Comparison of ENCODE assay signal across 30 cellular contexts in genomic region chr13:101219609-101220265, GRCh38.
"Had no signal": no experiment of that assay in that cellular context is flagged by ENCODE, and none has a peak within 500 bp of the region (broad histone marks: within the 10 kb centered on the region; RNA-seq: fewer than 3 reads in every experiment).

No MANE protein-coding gene starts in this region.

- ATAC-seq: activated CD8-positive, alpha-beta T cell treated with anti-CD3 and anti-CD28 coated beads for 36 hours; activated naive CD8-positive, alpha-beta T cell treated with anti-CD3 and anti-CD28 coated beads, Interleukin-2, amount 50 U/mL, for 24 hours; activated T-cell treated with anti-CD3 and anti-CD28 coated beads, Interleukin-2, amount 50 U/mL, for 4 hours; activated T-cell treated with anti-CD3 and anti-CD28 coated beads, Interleukin-2, amount 50 U/mL, for 72 hours; activated T-helper 17 cell treated with anti-CD3 and anti-CD28 coated beads, Interleukin-2, amount 50 U/mL, for 72 hours had no signal

- H3K4me1 ChIP-seq: ascending aorta, breast epithelium had no signal

- H3K27me3 ChIP-seq: ascending aorta, brain microvascular endothelial cell, breast epithelium had no signal

- H3K27ac ChIP-seq: ascending aorta, brain microvascular endothelial cell, breast epithelium, VCaP had no signal

- FAIRE-seq: TTC549 had no signal

- H3K9me3 ChIP-seq: ascending aorta, breast epithelium had no signal

- DNase-seq: activated B cell treated with CpG ODN at 0.5 μM for 24 hours; activated CD4-positive, alpha-beta memory T cell treated with anti-CD3 and anti-CD28 coated beads for 36 hours; activated CD4-positive, alpha-beta T cell treated with anti-CD3 and anti-CD28 coated beads for 4 hours; activated CD4-positive, alpha-beta T cell treated with anti-CD3 and anti-CD28 coated beads, Interleukin-2, amount 10 ng/mL, durations not matched to agents 24 days and 14 days; activated CD4-positive, alpha-beta T cell treated with anti-CD3 and anti-CD28 coated beads, Interleukin-2, amount 50 U/mL, for 1 hour; activated CD4-positive, alpha-beta T cell treated with anti-CD3 and anti-CD28 coated beads, Interleukin-2, amount 50 U/mL, for 4 hours; activated CD4-positive, CD25-positive, alpha-beta regulatory T cell treated with anti-CD3 and anti-CD28 coated beads, Interleukin-2, amount 50 U/mL, for 72 hours; activated CD8-positive, alpha-beta memory T cell treated with anti-CD3 and anti-CD28 coated beads, Interleukin-2, amount 50 U/mL, for 4 hours; activated CD8-positive, alpha-beta T cell treated with anti-CD3 and anti-CD28 coated beads for 36 hours; activated effector memory CD4-positive, alpha-beta T cell treated with anti-CD3 and anti-CD28 coated beads, Interleukin-2, amount 50 U/mL, for 16 hours; activated naive CD4-positive, alpha-beta T cell treated with anti-CD3 and anti-CD28 coated beads, Interleukin-2, amount 10 ng/mL, durations not matched to agents 7 days and 5 days; activated naive CD4-positive, alpha-beta T cell treated with Interleukin-2 at 50 U/mL for 16 hours; activated naive CD8-positive, alpha-beta T cell treated with anti-CD3 and anti-CD28 coated beads, Interleukin-2, amount 10 ng/mL, durations not matched to agents 7 days and 5 days; activated naive CD8-positive, alpha-beta T cell treated with anti-CD3 and anti-CD28 coated beads, Interleukin-2, amount 50 U/mL, for 24 hours; activated T-cell treated with anti-CD3 and anti-CD28 coated beads for 4 hours; activated T-cell treated with anti-CD3 and anti-CD28 coated beads, Interleukin-2, amount 50 U/mL, for 1 hour; activated T-cell treated with anti-CD3 and anti-CD28 coated beads, Interleukin-2, amount 50 U/mL, for 4 hours; activated T-cell treated with anti-CD3 and anti-CD28 coated beads, Interleukin-2, amount 50 U/mL, for 72 hours; amygdala; anterior cingulate cortex; brain microvascular endothelial cell; central memory CD4-positive, alpha-beta T cell; T-helper 1 cell; T-helper 2 cell; T-helper 9 cell had no signal

- H3K36me3 ChIP-seq: ascending aorta, brain microvascular endothelial cell, breast epithelium had no signal

- H3K4me3 ChIP-seq: ascending aorta, breast epithelium had no signal
